25 cellular contexts compared by ENCODE assay signal in the genomic region with DNA sequence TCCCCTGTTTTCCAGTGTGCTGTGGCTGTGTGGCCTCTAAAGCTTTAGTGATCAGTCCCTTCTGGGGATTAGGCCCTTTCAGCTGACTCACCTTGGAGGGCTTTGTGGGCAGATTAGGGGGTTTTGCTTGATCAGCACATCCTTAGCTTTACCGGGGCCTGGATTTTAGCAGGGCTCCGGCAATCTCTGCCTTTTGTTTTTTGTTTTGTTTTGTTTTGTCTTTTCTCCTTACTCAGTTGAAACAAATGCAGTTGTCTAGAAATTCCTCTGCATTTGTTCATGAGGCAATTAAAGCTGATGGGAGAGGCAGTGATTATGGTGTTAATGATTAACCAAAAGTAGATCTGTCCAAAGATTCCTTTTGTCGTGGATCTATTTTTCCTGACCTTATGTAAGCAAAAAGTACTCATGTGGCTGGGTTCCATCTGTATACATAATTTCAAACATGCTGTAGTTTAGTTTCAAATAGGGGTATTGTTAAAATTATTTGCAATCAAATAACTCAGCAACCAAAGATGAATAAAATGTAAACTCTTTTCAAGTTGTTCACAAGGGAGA. TPM values are rescaled to one million over a fixed set of nuclear protein-coding genes. Genes with fewer than 3 reads are reported as not detected.
A peak's percentile ranks its signal among the peaks of the same experiment; 100 is the strongest.
DNase-seq lines count a peak whose midpoint lies in the region; ATAC-seq, FAIRE-seq and TF ChIP-seq lines count a peak whose summit lies in the region.
"Had no signal": no experiment of that assay in that cellular context is flagged by ENCODE, and none has a peak within 500 bp of the region (broad histone marks: within the 10 kb centered on the region; RNA-seq: fewer than 3 reads in every experiment).

No MANE protein-coding gene starts in this region.

- no peak overlapping the region for H3K4me2 ChIP-seq in K562 (ENCODE audit: insufficient read depth, low read length)

- H3K79me2 ChIP-seq in K562 (ENCODE audit: control insufficient read depth, insufficient read depth, low read length), result no peaks in the 10 kb centered on the region

- no peak overlapping the region for H3K4me3 ChIP-seq in HUES64 (ENCODE audit: low read length)
- no peak overlapping the region for H3K4me3 ChIP-seq in K562
- H3K4me3 ChIP-seq in transverse colon, result peak overlapping the region in 1 of 4 donors; percentile 16
- no peak overlapping the region for H3K4me3 ChIP-seq in ascending aorta
- H3K4me3 ChIP-seq: coronary artery, heart left ventricle, lower lobe of right lung, psoas muscle, thyroid gland had no signal

- TF ChIP-seq CTCF in K562 (IDR thresholded peaks at IDR 0.05 in 2 of 3, conservative IDR thresholded peaks at IDR 0.05 in 1 of 3; ENCODE audit: insufficient read depth in 2 of 3, low read depth in 1 of 3, low read length in 3 of 3) (no peak), transverse colon (IDR thresholded peaks at IDR 0.05) (no peak), ascending aorta (IDR thresholded peaks at IDR 0.05) (no peak)

- WGBS in HUES64, result 72% methylated on average over 3 of the region's 3 CpGs
- 0% methylated on average over 3 of the region's 3 CpGs for WGBS in K562 (ENCODE audit: insufficient coverage, low coverage, missing lambda C conversion rate)
- WGBS in transverse colon (ENCODE audit: low coverage in 1 of 2), 2 donors, result 31 to 43% methylated on average over 2 to 3 of the region's 3 CpGs

- H3K27ac ChIP-seq in HUES64 (ENCODE audit: low read depth, low read length) (peak overlapping the region; percentile 37; the same call in 1 of the 2 replicates), K562 (ENCODE audit: extremely low read depth, low read depth, low read length) (no peak overlapping the region), transverse colon (peak overlapping the region; percentile 80 to 88 (median 84)), ascending aorta (no peak overlapping the region)
- H3K27ac ChIP-seq: coronary artery, heart left ventricle, lower lobe of right lung, neutrophil, psoas muscle, thyroid gland had no signal

- H3K27me3 ChIP-seq in HUES64 (ENCODE audit: insufficient read depth, low read length), result peaks cover 16% of the 10 kb centered on the region
- H3K27me3 ChIP-seq in K562 (ENCODE audit: control insufficient read depth in 2 of 2, insufficient read depth in 2 of 2, low read length in 2 of 2), result no peaks in the 10 kb centered on the region; a peak in 1 of 5 replicates
- no peaks in the 10 kb centered on the region for H3K27me3 ChIP-seq in transverse colon
- no peaks in the 10 kb centered on the region for H3K27me3 ChIP-seq in ascending aorta
- H3K27me3 ChIP-seq: thyroid gland had no signal

- CTCF ChIA-PET in K562 (lab: Yijun Ruan, JAX; ENCODE audit: low intra/inter-chr PET ratio), result no interaction called here

- H3K36me3 Mint-ChIP-seq in activated T-cell treated with anti-CD3 and anti-CD28 coated beads, Interleukin-2, amount 50 U/mL, for 24 hours (ENCODE audit: low read depth), result no peaks in the 10 kb centered on the region

- H3K9me3 ChIP-seq in HUES64 (ENCODE audit: insufficient read depth, low read depth, low read length) (peaks cover 9% of the 10 kb centered on the region; the same call in 1 of the 2 replicates), K562 (replicated peaks; ENCODE audit: control insufficient read depth, insufficient read depth, low read depth, low read length) (peaks cover 10% of the 10 kb centered on the region), transverse colon (peaks cover 5 to 18% of the 10 kb centered on the region in 2 donors), ascending aorta (peaks cover 4 to 14% of the 10 kb centered on the region in 2 donors)
- H3K9me3 ChIP-seq: neutrophil, thyroid gland had no signal

- intact Hi-C loops in K562 (cut with micrococcal nuclease), result no loop called here
- intact Hi-C loops in left colon (cut with DNase I, micrococcal nuclease), result loop anchor here in 1 of 2 donors (10.0 kb wide), 1 partner anchor 208 kb away; no protein-coding TSS in a partner anchor
- intact Hi-C loops in transverse colon (cut with DNase I; ENCODE audit: low total_unique reads), result loop anchor here (5.0 kb wide), 1 partner anchor 206 kb away; no protein-coding TSS in a partner anchor
- intact Hi-C loops in ascending aorta (cut with DNase I), result no loop called here

- peaks cover 53% of the 10 kb centered on the region for H3K27me3 Mint-ChIP-seq in activated T-cell treated with anti-CD3 and anti-CD28 coated beads, Interleukin-2, amount 50 U/mL, for 24 hours

- FAIRE-seq in K562 (lab: Jason Lieb, UNC), result no peak
- FAIRE-seq: bronchial epithelial cell had no signal

- H3K36me3 ChIP-seq in HUES64 (ENCODE audit: insufficient read depth, low read length), result no peaks in the 10 kb centered on the region
- no peaks in the 10 kb centered on the region for H3K36me3 ChIP-seq in K562 (ENCODE audit: control insufficient read depth, insufficient read depth, low read length)
- no peaks in the 10 kb centered on the region for H3K36me3 ChIP-seq in transverse colon
- no peaks in the 10 kb centered on the region for H3K36me3 ChIP-seq in ascending aorta
- H3K36me3 ChIP-seq: heart left ventricle, lower lobe of right lung, neutrophil, thyroid gland had no signal

- BruUV-seq in K562 (replicated peaks; lab: Mats Ljungman, UMichigan), result no TSS peak

- in situ Hi-C loops in K562 (cut with MboI), result no loop called here
- in situ Hi-C loops in transverse colon (cut with MboI; ENCODE audit: low pct_ligation_motif_present in 1 of 4, low pct_unique_long_range_greater_than_20kb in 1 of 4, low sequenced_read_pairs in 3 of 4), result no loop called here

- H3K4me1 ChIP-seq in HUES64 (ENCODE audit: insufficient read depth, low read length) (peaks cover 12% of the 10 kb centered on the region; the same call in 1 of the 2 replicates), K562 (replicated peaks in 1 of 2; ENCODE audit: control insufficient read depth in 2 of 2, insufficient read depth in 2 of 2, low read length in 2 of 2) (peaks cover 0 to 3% of the 10 kb centered on the region in 2 experiments; a peak in 1 of 5 replicates), transverse colon (peaks cover 0 to 39% (median 21%) of the 10 kb centered on the region in 4 donors), ascending aorta (no peaks in the 10 kb centered on the region)
- H3K4me1 ChIP-seq: psoas muscle, thyroid gland had no signal

- H3K9ac ChIP-seq in HUES64 (ENCODE audit: low read depth, low read length), result no peak overlapping the region; the same call in 1 of the 2 replicates
- H3K9ac ChIP-seq in K562 (ENCODE audit: insufficient read depth in 1 of 2, low read depth in 2 of 2, low read length in 2 of 2), result no peak overlapping the region

- H3K9me1 ChIP-seq in K562 (ENCODE audit: control insufficient read depth, insufficient read depth, low read length), result no peaks in the 10 kb centered on the region

- H3K27ac Mint-ChIP-seq in activated T-cell treated with anti-CD3 and anti-CD28 coated beads, Interleukin-2, amount 50 U/mL, for 24 hours, result no peak overlapping the region
- H3K27ac Mint-ChIP-seq: activated CD8-positive, alpha-beta T cell treated with anti-CD3 and anti-CD28 coated beads for 36 hours; CD8-positive, alpha-beta memory T cell had no signal

- TF ChIP-seq RAD21 in K562 (CRISPR knock-in tag; conservative IDR thresholded peaks at IDR 0.05 in 1 of 2, IDR thresholded peaks at IDR 0.05 in 1 of 2), result no peak

- H4K20me1 ChIP-seq in K562 (replicated peaks; ENCODE audit: control insufficient read depth, insufficient read depth, low read length), result no peaks in the 10 kb centered on the region

- H2AFZ ChIP-seq in K562 (ENCODE audit: low read depth, low read length), result no peak overlapping the region

- no peak for TF ChIP-seq EP300 in K562 (IDR thresholded peaks at IDR 0.05; ENCODE audit: low read length)
- TF ChIP-seq EP300 in transverse colon (IDR thresholded peaks at IDR 0.05; ENCODE audit: low read depth), result no peak

- peaks cover 13% of the 10 kb centered on the region for H3K9me3 Mint-ChIP-seq in activated T-cell treated with anti-CD3 and anti-CD28 coated beads, Interleukin-2, amount 50 U/mL, for 24 hours

- no peak for ATAC-seq in K562
- ATAC-seq in left colon, result peak; percentile 61
- ATAC-seq in GM19452 (IDR thresholded peaks at IDR 0.05; ENCODE audit: unreplicated experiment), result no peak
- ATAC-seq: activated CD8-positive, alpha-beta T cell treated with anti-CD3 and anti-CD28 coated beads for 36 hours; heart left ventricle; lower lobe of right lung; psoas muscle had no signal

- POLR2A ChIA-PET in K562 (lab: Yijun Ruan, JAX), result interaction anchor here (0.6 kb wide), 2 partner anchors 257 to 1343 kb away, joined by 3 read pairs; no protein-coding TSS in a partner anchor

- no peak overlapping the region for H3K4me3 Mint-ChIP-seq in activated T-cell treated with anti-CD3 and anti-CD28 coated beads, Interleukin-2, amount 50 U/mL, for 24 hours
- H3K4me3 Mint-ChIP-seq: activated CD8-positive, alpha-beta T cell treated with anti-CD3 and anti-CD28 coated beads for 36 hours had no signal

- TF ChIP-seq POLR2A in K562 (conservative IDR thresholded peaks at IDR 0.05) (no peak), transverse colon (IDR thresholded peaks at IDR 0.05) (no peak)

- no peak for DNase-seq in K562 (ENCODE audit: extremely low read depth in 1 of 4, low spot score in 3 of 4)
- DNase-seq in left colon, result no peak
- no peak for DNase-seq in transverse colon
- no peak for DNase-seq in activated CD8-positive, alpha-beta memory T cell treated with anti-CD3 and anti-CD28 coated beads for 24 hours
- no peak for DNase-seq in activated T-cell treated with anti-CD3 and anti-CD28 coated beads, Interleukin-2, amount 50 U/mL, for 24 hours
- no peak for DNase-seq in ascending aorta (ENCODE audit: low spot score in 2 of 2)
- DNase-seq: activated CD8-positive, alpha-beta T cell treated with anti-CD3 and anti-CD28 coated beads for 36 hours; activated naive CD4-positive, alpha-beta T cell; activated T-cell treated with anti-CD3 and anti-CD28 coated beads, Interleukin-2, amount 50 U/mL, for 1 hour; AML-193; CD8-positive, alpha-beta memory T cell; heart left ventricle; lower lobe of right lung; MV-4-11; NCI-H1694 treated with DMSO at 0.1 percent for 48 hours; psoas muscle; stimulated activated CD4-positive, alpha-beta T cell treated with anti-CD3 and anti-CD28 coated beads, Interleukin-4, amount 100 ng/mL, for 24 hours; stimulated activated naive CD4-positive, alpha-beta T cell treated with Interleukin-2 at 50 U/mL for 16 hours; T1000; thyroid gland had no signal

- peaks cover 5% of the 10 kb centered on the region for H3K4me1 Mint-ChIP-seq in activated T-cell treated with anti-CD3 and anti-CD28 coated beads, Interleukin-2, amount 50 U/mL, for 24 hours (ENCODE audit: low read depth)

RNA-seq across cellular contexts. Expression of a gene that starts 5.2 kb away (rescaled TPM):
- polyA plus RNA-seq in HUES64 (2013, experiment 1 of 2), result 1.2 TPM
- polyA plus RNA-seq in HUES64 (2013, experiment 2 of 2), result 1.6 TPM
- 3.0 and 5.1 TPM in 2 replicates for total RNA-seq in K562 (2011; cell fraction: chromatin; rRNA removed; ENCODE audit: low replicate concordance)
- total RNA-seq in K562 (2011; cell fraction: nucleolus; rRNA removed), result 1.5 and 2.1 TPM in 2 replicates
- 2.3 and 3.0 TPM in 2 replicates for total RNA-seq in K562 (2011; cell fraction: nucleoplasm; rRNA removed)
- total RNA-seq in K562 (2014; rRNA removed) (3.8 and 3.9 TPM in 2 replicates), K562 (2014; rRNA removed; fragmentation: Illumina TruSeq; extraction: Trizol) (7.7 and 7.8 TPM in 2 replicates), K562 (2015; rRNA removed; fragmentation: Illumina TruSeq; extraction: Trizol) (7.1 and 7.6 TPM in 2 replicates), K562 (2021) (6.0 and 6.1 TPM in 2 replicates), left colon (10 to 100 TPM; 30.7 to 37.7 TPM), transverse colon (10 to 100 TPM; 15.0 to 47.4 (median 31.4) TPM), ascending aorta (3.0 TPM)
- polyA plus RNA-seq in K562 (2011; rRNA removed) (5.0 and 5.2 TPM in 2 replicates), K562 (2014; fragmentation: Illumina TruSeq; extraction: Trizol) (6.2 and 6.4 TPM in 2 replicates), K562 (2014; fragmentation: Nextera tagmentation; extraction: Ambion mirVana) (1 to 10 TPM; 2.2 to 2.3 TPM), K562 (2014; rRNA removed) (3.8 and 3.9 TPM in 2 replicates)
- polyA plus RNA-seq in K562 (2011; cell fraction: cytosol; rRNA removed), result 1.4 and 2.7 TPM in 2 replicates
- 3.0 and 4.2 TPM in 2 replicates for polyA plus RNA-seq in K562 (2011; cell fraction: nucleus; rRNA removed)
- 5.0 and 8.7 TPM in 2 replicates for polyA plus RNA-seq in K562 (2012)
- polyA minus RNA-seq in K562 (2011; rRNA and poly(A)+ RNA removed), result 7.2 and 8.5 TPM in 2 replicates
- polyA minus RNA-seq in K562 (2011; cell fraction: cytosol; rRNA and poly(A)+ RNA removed), result 2.3 and 3.4 TPM in 2 replicates
- polyA minus RNA-seq in K562 (2011; cell fraction: nucleus; rRNA and poly(A)+ RNA removed), result 2.6 and 4.0 TPM in 2 replicates

Comparison
In these comparisons a context has a peak if more than half of its experiments do, and no peak if none do; other contexts are left out.
1. H3K27ac ChIP-seq: peak in HUES64 (single experiment) and transverse colon (4 of 4); none in K562 (single experiment) and ascending aorta (0 of 2).